8 cellular contexts compared by ENCODE assay signal in genomic region chr1:32361674-32362473, GRCh38. TPM values are rescaled to one million over a fixed set of nuclear protein-coding genes. Genes with fewer than 3 reads are reported as not detected.
DNase-seq lines count a peak whose midpoint lies in the region; ATAC-seq and TF ChIP-seq lines count a peak whose summit lies in the region.

No MANE protein-coding gene starts in this region.

- no peak overlapping the region for H3K4me3 Mint-ChIP-seq in activated CD4-positive, alpha-beta T cell treated with anti-CD3 and anti-CD28 coated beads for 36 hours
- no peak overlapping the region for H3K4me3 Mint-ChIP-seq in activated CD4-positive, alpha-beta T cell treated with anti-CD3 and anti-CD28 coated beads, Interleukin-2, amount 10 ng/mL, durations not matched to agents 7 days and 5 days

- no peaks in the 10 kb centered on the region for H3K9me2 ChIP-seq in neural cell (ENCODE audit: insufficient read depth, low read length)

- intact Hi-C loops in activated CD4-positive, alpha-beta T cell treated with anti-CD3 and anti-CD28 coated beads for 36 hours (cut with DNase I, micrococcal nuclease), result no loop called here

- peaks cover 18% of the 10 kb centered on the region for H3K4me1 Mint-ChIP-seq in activated CD4-positive, alpha-beta T cell treated with anti-CD3 and anti-CD28 coated beads for 36 hours
- peaks cover 15% of the 10 kb centered on the region for H3K4me1 Mint-ChIP-seq in activated CD4-positive, alpha-beta T cell treated with anti-CD3 and anti-CD28 coated beads, Interleukin-2, amount 10 ng/mL, durations not matched to agents 7 days and 5 days

- POLR2A ChIA-PET in activated CD4-positive, alpha-beta T cell treated with anti-CD3 and anti-CD28 coated beads for 36 hours (lab: Charles Lee), result no interaction called here
- POLR2A ChIA-PET in activated CD4-positive, alpha-beta T cell treated with anti-CD3 and anti-CD28 coated beads, Interleukin-2, amount 10 ng/mL, durations not matched to agents 7 days and 5 days (lab: Charles Lee), result no interaction called here

- TF ChIP-seq EP300 in neural cell (conservative IDR thresholded peaks at IDR 0.05; ENCODE audit: poor library complexity, severe bottlenecking), result no peak

- no peak overlapping the region for H2AFZ ChIP-seq in neural cell (ENCODE audit: low read depth, low read length)

- no peaks in the 10 kb centered on the region for H3K27me3 ChIP-seq in neural cell (ENCODE audit: insufficient read depth, low read depth, low read length)

- TF ChIP-seq RAD21 in neural cell (conservative IDR thresholded peaks at IDR 0.05), result no peak

- H3K9ac ChIP-seq in neural cell (ENCODE audit: low read length), result no peak overlapping the region

- CTCF ChIA-PET in activated CD4-positive, alpha-beta T cell treated with anti-CD3 and anti-CD28 coated beads for 36 hours (lab: Charles Lee), result interaction anchor here (1.1 kb wide), 1 partner anchor 145 kb away, joined by 3 read pairs; no protein-coding TSS in a partner anchor
- CTCF ChIA-PET in activated CD4-positive, alpha-beta T cell treated with anti-CD3 and anti-CD28 coated beads, Interleukin-2, amount 10 ng/mL, durations not matched to agents 7 days and 5 days (lab: Charles Lee), result interaction anchor here (1.1 to 2.9 kb wide), 3 partner anchors 10 to 113 kb away, joined by 4 to 7 read pairs (median 4); no protein-coding TSS in a partner anchor

- DNase-seq in activated CD4-positive, alpha-beta T cell treated with anti-CD3 and anti-CD28 coated beads for 36 hours, result peak; percentile 56
- no peak for DNase-seq in activated CD4-positive, alpha-beta T cell treated with anti-CD3 and anti-CD28 coated beads, Interleukin-2, amount 10 ng/mL, durations not matched to agents 7 days and 5 days
- peak; percentile 26 for DNase-seq in activated naive CD4-positive, alpha-beta T cell treated with Interleukin-2 at 50 U/mL for 16 hours
- DNase-seq in globus pallidus (ENCODE audit: low spot score) (peak; percentile 74), SHP77 treated with DMSO at 0.1 percent for 48 hours (lab: John Stamatoyannopoulos, UW) (no peak), T-helper 9 cell (no peak)
- DNase-seq in NK-92 treated with Interleukin-12 subunit alpha and Interleukin-12 subunit beta, amount 100 ng/mL, for 24 hours (lab: John Stamatoyannopoulos, UW), result no peak

- no peaks in the 10 kb centered on the region for H4K20me1 ChIP-seq in neural cell (ENCODE audit: insufficient read depth)

- H3K27me3 Mint-ChIP-seq in activated CD4-positive, alpha-beta T cell treated with anti-CD3 and anti-CD28 coated beads for 36 hours, result peaks cover 2% of the 10 kb centered on the region
- H3K27me3 Mint-ChIP-seq in activated CD4-positive, alpha-beta T cell treated with anti-CD3 and anti-CD28 coated beads, Interleukin-2, amount 10 ng/mL, durations not matched to agents 7 days and 5 days, result peaks cover 7% of the 10 kb centered on the region

- no peak overlapping the region for H3K4me2 ChIP-seq in neural cell (ENCODE audit: low read length)

- H3K36me3 ChIP-seq in neural cell (ENCODE audit: insufficient read depth, low read length), result no peaks in the 10 kb centered on the region

- peak overlapping the region; percentile 10 for H3K4me3 ChIP-seq in neural cell (ENCODE audit: low read length)

- no peaks in the 10 kb centered on the region for H3K9me3 Mint-ChIP-seq in activated CD4-positive, alpha-beta T cell treated with anti-CD3 and anti-CD28 coated beads for 36 hours (ENCODE audit: low read depth)
- no peaks in the 10 kb centered on the region for H3K9me3 Mint-ChIP-seq in activated CD4-positive, alpha-beta T cell treated with anti-CD3 and anti-CD28 coated beads, Interleukin-2, amount 10 ng/mL, durations not matched to agents 7 days and 5 days

- no peak for TF ChIP-seq CTCF in neural cell (IDR thresholded peaks at IDR 0.05; ENCODE audit: poor library complexity, severe bottlenecking)

- peak; percentile 49 for ATAC-seq in activated CD4-positive, alpha-beta T cell treated with anti-CD3 and anti-CD28 coated beads for 36 hours

- peaks cover 12% of the 10 kb centered on the region for H3K36me3 Mint-ChIP-seq in activated CD4-positive, alpha-beta T cell treated with anti-CD3 and anti-CD28 coated beads for 36 hours (ENCODE audit: low read depth)
- peaks cover 32% of the 10 kb centered on the region for H3K36me3 Mint-ChIP-seq in activated CD4-positive, alpha-beta T cell treated with anti-CD3 and anti-CD28 coated beads, Interleukin-2, amount 10 ng/mL, durations not matched to agents 7 days and 5 days (ENCODE audit: low read depth)

- no peaks in the 10 kb centered on the region for H3F3A ChIP-seq in neural cell (ENCODE audit: insufficient read depth, low read length, poor library complexity, severe bottlenecking)

- no peak overlapping the region for H3K27ac Mint-ChIP-seq in activated CD4-positive, alpha-beta T cell treated with anti-CD3 and anti-CD28 coated beads for 36 hours
- H3K27ac Mint-ChIP-seq in activated CD4-positive, alpha-beta T cell treated with anti-CD3 and anti-CD28 coated beads, Interleukin-2, amount 10 ng/mL, durations not matched to agents 7 days and 5 days, result no peak overlapping the region

- H3K27ac ChIP-seq in neural cell (ENCODE audit: low read length), result no peak overlapping the region

- H3K79me2 ChIP-seq in neural cell (replicated peaks; ENCODE audit: insufficient read depth, low read length), result no peaks in the 10 kb centered on the region

- H3K9me3 ChIP-seq in neural cell (ENCODE audit: low read length), result no peaks in the 10 kb centered on the region

TF ChIP-seq in neural cell, 6 proteins besides CTCF, POLR2A, EP300 and RAD21:
- TF ChIP-seq POLR2AphosphoS5 (IDR thresholded peaks at IDR 0.05), result peak; percentile 2
- TF ChIP-seq TAF1 (IDR thresholded peaks at IDR 0.05; ENCODE audit: low read depth), result no peak

RNA-seq across cellular contexts. Expression of gene FAM229A, which starts 0.4 kb away (rescaled TPM):
- total RNA-seq in activated CD4-positive, alpha-beta T cell treated with anti-CD3 and anti-CD28 coated beads for 36 hours, result 1 to 10 TPM; 3.1 to 3.3 TPM
- total RNA-seq in activated CD4-positive, alpha-beta T cell treated with anti-CD3 and anti-CD28 coated beads, Interleukin-2, amount 10 ng/mL, durations not matched to agents 7 days and 5 days, result 1 to 10 TPM; 8.2 to 8.5 TPM
- 6.1 and 11.7 TPM in 2 replicates for polyA plus RNA-seq in neural cell
- polyA minus RNA-seq in neural cell, result 4.6 TPM in 2 replicates

RNA-seq across cellular contexts. Expression of gene TSSK3, which starts 0.5 kb away (rescaled TPM):
- total RNA-seq in activated CD4-positive, alpha-beta T cell treated with anti-CD3 and anti-CD28 coated beads for 36 hours, result 1 to 10 TPM in 1 of 2 experiments, under 1 TPM in 1; 0.76 to 1.6 TPM
- total RNA-seq in activated CD4-positive, alpha-beta T cell treated with anti-CD3 and anti-CD28 coated beads, Interleukin-2, amount 10 ng/mL, durations not matched to agents 7 days and 5 days, result 1 to 10 TPM; 1.5 to 2.2 TPM
- polyA plus RNA-seq in neural cell, result not detected in 2 replicates
- 1.2 TPM in 1 of 2 replicates, not detected in the other for polyA minus RNA-seq in neural cell

RNA-seq across cellular contexts. Expression of gene MARCKSL1, which starts 25.8 kb away (rescaled TPM):
- 10 to 100 TPM; 27.0 to 29.3 TPM for total RNA-seq in activated CD4-positive, alpha-beta T cell treated with anti-CD3 and anti-CD28 coated beads for 36 hours
- total RNA-seq in activated CD4-positive, alpha-beta T cell treated with anti-CD3 and anti-CD28 coated beads, Interleukin-2, amount 10 ng/mL, durations not matched to agents 7 days and 5 days, result 10 to 100 TPM; 31.0 to 31.6 TPM
- 694 and 739 TPM in 2 replicates for polyA plus RNA-seq in neural cell
- 393 and 412 TPM in 2 replicates for polyA minus RNA-seq in neural cell

RNA-seq across cellular contexts. Expression of gene BSDC1, which starts 32.4 kb away (rescaled TPM):
- total RNA-seq in activated CD4-positive, alpha-beta T cell treated with anti-CD3 and anti-CD28 coated beads for 36 hours, result 10 to 100 TPM; 29.4 to 36.9 TPM
- 10 to 100 TPM; 42.9 to 44.6 TPM for total RNA-seq in activated CD4-positive, alpha-beta T cell treated with anti-CD3 and anti-CD28 coated beads, Interleukin-2, amount 10 ng/mL, durations not matched to agents 7 days and 5 days
- polyA plus RNA-seq in neural cell, result 158 and 189 TPM in 2 replicates
- 133 and 157 TPM in 2 replicates for polyA minus RNA-seq in neural cell

Comparison
In these comparisons a context has a peak if more than half of its experiments do, and no peak if none do; other contexts are left out.
1. DNase-seq: peak in activated CD4-positive, alpha-beta T cell treated with anti-CD3 and anti-CD28 coated beads for 36 hours (single experiment), activated naive CD4-positive, alpha-beta T cell treated with Interleukin-2 at 50 U/mL for 16 hours (single experiment) and globus pallidus (single experiment); none in activated CD4-positive, alpha-beta T cell treated with anti-CD3 and anti-CD28 coated beads, Interleukin-2, amount 10 ng/mL, durations not matched to agents 7 days and 5 days (single experiment), SHP77 treated with DMSO at 0.1 percent for 48 hours (single experiment), T-helper 9 cell (single experiment) and NK-92 treated with Interleukin-12 subunit alpha and Interleukin-12 subunit beta, amount 100 ng/mL, for 24 hours (single experiment).